ENCODE assay signal across 2 cellular contexts in genomic region chr19:37938379-37938778, GRCh38.
A peak's percentile ranks its signal among the peaks of the same experiment; 100 is the strongest.
TF ChIP-seq lines count a peak whose summit lies in the region.

No MANE protein-coding gene starts in this region.

TF ChIP-seq in HepG2, 621 proteins besides CTCF, POLR2A, EP300 and RAD21:
- peak; percentile 39 to 47 for TF ChIP-seq MAFK (conservative IDR thresholded peaks at IDR 0.05 in 1 of 2, IDR thresholded peaks at IDR 0.05 in 1 of 2; ENCODE audit: low read length in 2 of 2)
- TF ChIP-seq ELF4 (CRISPR knock-in tag; IDR thresholded peaks at IDR 0.05; ENCODE audit: borderline replicate concordance): no peak

TF ChIP-seq in K562, 482 proteins besides CTCF, POLR2A, EP300 and RAD21:
- no peak for TF ChIP-seq YBX1 (IDR thresholded peaks at IDR 0.05)
- peak; percentile 57; the same call in 1 of the 2 replicates for TF ChIP-seq C11orf30 (IDR thresholded peaks at IDR 0.05; ENCODE audit: low read depth)
- peak; percentile 76 for TF ChIP-seq ZNF316 (IDR thresholded peaks at IDR 0.05)
- 0 out of 2 replicates have a peak, but pooled peaks have one; percentile 31 for TF ChIP-seq MAFG (tag; conservative IDR thresholded peaks at IDR 0.05)
TF ChIP-seq in K562: peak in this region for 3.
